Comparison of ENCODE assay signal across 1 cellular context in the genomic region with DNA sequence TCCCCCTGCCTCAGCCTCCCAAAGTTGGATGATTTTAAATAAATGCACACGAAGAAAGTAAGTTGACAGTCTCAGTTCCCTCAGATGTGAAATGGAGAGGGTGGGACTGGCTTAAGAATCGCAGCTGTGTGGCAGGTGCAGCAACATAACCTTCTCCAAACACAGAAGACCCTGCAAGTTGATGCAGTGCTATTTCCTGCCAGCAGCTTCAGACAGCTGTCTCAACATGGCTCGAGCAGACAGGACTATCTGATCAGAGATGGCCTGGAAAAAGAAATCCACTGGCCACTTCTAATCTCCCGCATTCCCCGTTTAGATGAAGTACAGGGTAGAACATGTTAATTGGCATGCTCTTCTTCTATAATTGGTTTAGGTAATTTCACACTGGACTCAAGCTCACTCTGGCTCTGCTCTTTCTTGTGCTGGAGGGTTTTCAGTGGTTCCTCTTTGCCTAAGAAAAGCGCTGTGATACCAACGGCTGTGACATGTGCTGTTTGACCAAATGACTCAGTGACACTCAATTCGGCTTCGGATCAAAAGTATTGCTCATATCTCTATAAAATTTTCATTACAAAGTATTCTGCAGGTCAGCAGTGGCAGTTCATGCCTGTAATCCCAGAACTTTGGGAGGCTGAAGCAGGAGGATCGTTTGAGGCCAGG.
TF ChIP-seq lines count a peak whose summit lies in the region.

No MANE protein-coding gene starts in this region.

TF ChIP-seq in GM12878, 131 proteins besides CTCF, POLR2A, EP300 and RAD21 (continued from another document and continues in another):
- TF ChIP-seq MEF2A (IDR thresholded peaks at IDR 0.05; ENCODE audit: insufficient read depth, low read depth, low read length) (no peak), JUNB (IDR thresholded peaks at IDR 0.05) (peak; percentile 65), ZNF274 (IDR thresholded peaks at IDR 0.05; ENCODE audit: insufficient read depth, insufficient read length) (no peak), PAX5 (IDR thresholded peaks at IDR 0.05; ENCODE audit: borderline replicate concordance, low read depth, low read length) (peak; percentile 51; the same call in 1 of the 2 replicates), SREBF1 (IDR thresholded peaks at IDR 0.05; ENCODE audit: low read length) (no peak), FOXK2 (IDR thresholded peaks at IDR 0.05) (no peak), ZSCAN29 (IDR thresholded peaks at IDR 0.05) (no peak), BRCA1 (IDR thresholded peaks at IDR 0.05; ENCODE audit: low read depth, low read length) (no peak), ZZZ3 (IDR thresholded peaks at IDR 0.05; ENCODE audit: control insufficient read depth, insufficient read length, low read depth) (no peak), SUPT20H (IDR thresholded peaks at IDR 0.05; ENCODE audit: borderline replicate concordance, control insufficient read depth, low read depth, low read length) (no peak), HDGF (IDR thresholded peaks at IDR 0.05) (no peak), YY1 (IDR thresholded peaks at IDR 0.05; ENCODE audit: low read depth, low read length) (peak; percentile 38; the same call in 1 of the 2 replicates), FOXM1 (IDR thresholded peaks at IDR 0.05; ENCODE audit: low read depth, low read length) (peak; percentile 21; the same call in 1 of the 2 replicates), NBN (IDR thresholded peaks at IDR 0.05) (no peak), GATAD2B (conservative IDR thresholded peaks at IDR 0.05; ENCODE audit: low read depth) (no peak), NFIC (IDR thresholded peaks at IDR 0.05; ENCODE audit: low read depth, low read length) (peak; percentile 51; the same call in 1 of the 2 replicates), LARP7 (IDR thresholded peaks at IDR 0.05) (no peak), STAT3 (IDR thresholded peaks at IDR 0.05; ENCODE audit: low read depth, low read length) (no peak), IKZF2 (IDR thresholded peaks at IDR 0.05) (peak; percentile 15 to 47; a peak in 1 of 4 replicates), ASH2L (IDR thresholded peaks at IDR 0.05; ENCODE audit: borderline replicate concordance, low read depth) (no peak), POLR2AphosphoS2 (IDR thresholded peaks at IDR 0.05; ENCODE audit: low read depth, low read length) (no peak), RAD51 (IDR thresholded peaks at IDR 0.05) (no peak), GABPA (IDR thresholded peaks at IDR 0.05; ENCODE audit: low read depth) (no peak), MEF2B (IDR thresholded peaks at IDR 0.05; ENCODE audit: partially characterized antibody, poor library complexity, severe bottlenecking) (no peak), SMAD5 (IDR thresholded peaks at IDR 0.05; ENCODE audit: low read depth) (0 out of 2 replicates have a peak, but pooled peaks have one; percentile 55), SIX5 (IDR thresholded peaks at IDR 0.05; ENCODE audit: low read depth, low read length, severe bottlenecking) (no peak), ZNF384 (IDR thresholded peaks at IDR 0.05; ENCODE audit: borderline replicate concordance, low read depth, low read length) (no peak), ZNF24 (IDR thresholded peaks at IDR 0.05) (no peak), STAT1 (conservative IDR thresholded peaks at IDR 0.05) (no peak), SUZ12 (IDR thresholded peaks at IDR 0.05; ENCODE audit: unreplicated experiment) (no peak), RUNX3 (IDR thresholded peaks at IDR 0.05; ENCODE audit: low read length) (0 out of 2 replicates have a peak, but pooled peaks have one; percentile 33), TBL1XR1 (IDR thresholded peaks at IDR 0.05; ENCODE audit: low read depth, low read length) (no peak), KAT2A (conservative IDR thresholded peaks at IDR 0.05; ENCODE audit: control insufficient read depth, low read depth, low read length) (no peak), EED (IDR thresholded peaks at IDR 0.05; ENCODE audit: low read depth) (no peak), PML (IDR thresholded peaks at IDR 0.05; ENCODE audit: low read length) (peak; percentile 69), EGR1 (IDR thresholded peaks at IDR 0.05; ENCODE audit: borderline replicate concordance in 1 of 2, low read depth in 2 of 2, low read length in 2 of 2) (no peak), EZH2 (IDR thresholded peaks at IDR 0.05; ENCODE audit: borderline replicate concordance, control insufficient read depth, low read depth, low read length) (no peak), BHLHE40 (IDR thresholded peaks at IDR 0.05; ENCODE audit: borderline replicate concordance in 1 of 2, low read depth in 2 of 2, low read length in 1 of 2) (peak in 1 of 2 experiments; percentile 20; a peak in 1 of 4 replicates), SREBF2 (IDR thresholded peaks at IDR 0.05; ENCODE audit: low read length) (no peak), ETV6 (conservative IDR thresholded peaks at IDR 0.05 in 1 of 2, IDR thresholded peaks at IDR 0.05 in 1 of 2; ENCODE audit: borderline replicate concordance in 1 of 2, low read depth in 1 of 2) (0 out of 4 replicates have a peak, but pooled peaks of 1 of the 2 experiments have one; percentile 25), NR2C2 (IDR thresholded peaks at IDR 0.05; ENCODE audit: borderline replicate concordance, control insufficient read depth, insufficient read length, low read depth) (no peak), SMC3 (IDR thresholded peaks at IDR 0.05; ENCODE audit: borderline replicate concordance, low read length) (no peak), POLR2AphosphoS5 (IDR thresholded peaks at IDR 0.05; ENCODE audit: low read length) (peak; percentile 61), DPF2 (IDR thresholded peaks at IDR 0.05) (peak; percentile 42; the same call in 1 of the 2 replicates), RCOR1 (conservative IDR thresholded peaks at IDR 0.05; ENCODE audit: low read depth, low read length) (no peak)
- TF ChIP-seq, protein P1, sequence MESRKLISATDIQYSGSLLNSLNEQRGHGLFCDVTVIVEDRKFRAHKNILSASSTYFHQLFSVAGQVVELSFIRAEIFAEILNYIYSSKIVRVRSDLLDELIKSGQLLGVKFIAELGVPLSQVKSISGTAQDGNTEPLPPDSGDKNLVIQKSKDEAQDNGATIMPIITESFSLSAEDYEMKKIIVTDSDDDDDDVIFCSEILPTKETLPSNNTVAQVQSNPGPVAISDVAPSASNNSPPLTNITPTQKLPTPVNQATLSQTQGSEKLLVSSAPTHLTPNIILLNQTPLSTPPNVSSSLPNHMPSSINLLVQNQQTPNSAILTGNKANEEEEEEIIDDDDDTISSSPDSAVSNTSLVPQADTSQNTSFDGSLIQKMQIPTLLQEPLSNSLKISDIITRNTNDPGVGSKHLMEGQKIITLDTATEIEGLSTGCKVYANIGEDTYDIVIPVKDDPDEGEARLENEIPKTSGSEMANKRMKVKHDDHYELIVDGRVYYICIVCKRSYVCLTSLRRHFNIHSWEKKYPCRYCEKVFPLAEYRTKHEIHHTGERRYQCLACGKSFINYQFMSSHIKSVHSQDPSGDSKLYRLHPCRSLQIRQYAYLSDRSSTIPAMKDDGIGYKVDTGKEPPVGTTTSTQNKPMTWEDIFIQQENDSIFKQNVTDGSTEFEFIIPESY (IDR thresholded peaks at IDR 0.05): no peak
- TF ChIP-seq, protein P2, sequence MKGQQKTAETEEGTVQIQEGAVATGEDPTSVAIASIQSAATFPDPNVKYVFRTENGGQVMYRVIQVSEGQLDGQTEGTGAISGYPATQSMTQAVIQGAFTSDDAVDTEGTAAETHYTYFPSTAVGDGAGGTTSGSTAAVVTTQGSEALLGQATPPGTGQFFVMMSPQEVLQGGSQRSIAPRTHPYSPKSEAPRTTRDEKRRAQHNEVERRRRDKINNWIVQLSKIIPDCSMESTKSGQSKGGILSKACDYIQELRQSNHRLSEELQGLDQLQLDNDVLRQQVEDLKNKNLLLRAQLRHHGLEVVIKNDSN (IDR thresholded peaks at IDR 0.05; ENCODE audit: borderline replicate concordance, extremely low read length, insufficient read depth, low read depth, low read length): no peak
- TF ChIP-seq, protein P3, sequence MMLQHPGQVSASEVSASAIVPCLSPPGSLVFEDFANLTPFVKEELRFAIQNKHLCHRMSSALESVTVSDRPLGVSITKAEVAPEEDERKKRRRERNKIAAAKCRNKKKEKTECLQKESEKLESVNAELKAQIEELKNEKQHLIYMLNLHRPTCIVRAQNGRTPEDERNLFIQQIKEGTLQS (IDR thresholded peaks at IDR 0.05; ENCODE audit: borderline replicate concordance, extremely low read depth, low read depth, low read length): no peak
- TF ChIP-seq, protein P4, sequence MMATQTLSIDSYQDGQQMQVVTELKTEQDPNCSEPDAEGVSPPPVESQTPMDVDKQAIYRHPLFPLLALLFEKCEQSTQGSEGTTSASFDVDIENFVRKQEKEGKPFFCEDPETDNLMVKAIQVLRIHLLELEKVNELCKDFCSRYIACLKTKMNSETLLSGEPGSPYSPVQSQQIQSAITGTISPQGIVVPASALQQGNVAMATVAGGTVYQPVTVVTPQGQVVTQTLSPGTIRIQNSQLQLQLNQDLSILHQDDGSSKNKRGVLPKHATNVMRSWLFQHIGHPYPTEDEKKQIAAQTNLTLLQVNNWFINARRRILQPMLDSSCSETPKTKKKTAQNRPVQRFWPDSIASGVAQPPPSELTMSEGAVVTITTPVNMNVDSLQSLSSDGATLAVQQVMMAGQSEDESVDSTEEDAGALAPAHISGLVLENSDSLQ (IDR thresholded peaks at IDR 0.05): no peak
- TF ChIP-seq, protein P5, sequence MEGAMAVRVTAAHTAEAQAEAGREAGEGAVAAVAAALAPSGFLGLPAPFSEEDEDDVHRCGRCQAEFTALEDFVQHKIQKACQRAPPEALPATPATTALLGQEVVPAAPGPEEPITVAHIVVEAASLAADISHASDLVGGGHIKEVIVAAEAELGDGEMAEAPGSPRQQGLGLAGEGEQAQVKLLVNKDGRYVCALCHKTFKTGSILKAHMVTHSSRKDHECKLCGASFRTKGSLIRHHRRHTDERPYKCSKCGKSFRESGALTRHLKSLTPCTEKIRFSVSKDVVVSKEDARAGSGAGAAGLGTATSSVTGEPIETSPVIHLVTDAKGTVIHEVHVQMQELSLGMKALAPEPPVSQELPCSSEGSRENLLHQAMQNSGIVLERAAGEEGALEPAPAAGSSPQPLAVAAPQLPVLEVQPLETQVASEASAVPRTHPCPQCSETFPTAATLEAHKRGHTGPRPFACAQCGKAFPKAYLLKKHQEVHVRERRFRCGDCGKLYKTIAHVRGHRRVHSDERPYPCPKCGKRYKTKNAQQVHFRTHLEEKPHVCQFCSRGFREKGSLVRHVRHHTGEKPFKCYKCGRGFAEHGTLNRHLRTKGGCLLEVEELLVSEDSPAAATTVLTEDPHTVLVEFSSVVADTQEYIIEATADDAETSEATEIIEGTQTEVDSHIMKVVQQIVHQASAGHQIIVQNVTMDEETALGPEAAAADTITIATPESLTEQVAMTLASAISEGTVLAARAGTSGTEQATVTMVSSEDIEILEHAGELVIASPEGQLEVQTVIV (IDR thresholded peaks at IDR 0.05; ENCODE audit: borderline replicate concordance, partially characterized antibody): no peak
- TF ChIP-seq, protein P6, sequence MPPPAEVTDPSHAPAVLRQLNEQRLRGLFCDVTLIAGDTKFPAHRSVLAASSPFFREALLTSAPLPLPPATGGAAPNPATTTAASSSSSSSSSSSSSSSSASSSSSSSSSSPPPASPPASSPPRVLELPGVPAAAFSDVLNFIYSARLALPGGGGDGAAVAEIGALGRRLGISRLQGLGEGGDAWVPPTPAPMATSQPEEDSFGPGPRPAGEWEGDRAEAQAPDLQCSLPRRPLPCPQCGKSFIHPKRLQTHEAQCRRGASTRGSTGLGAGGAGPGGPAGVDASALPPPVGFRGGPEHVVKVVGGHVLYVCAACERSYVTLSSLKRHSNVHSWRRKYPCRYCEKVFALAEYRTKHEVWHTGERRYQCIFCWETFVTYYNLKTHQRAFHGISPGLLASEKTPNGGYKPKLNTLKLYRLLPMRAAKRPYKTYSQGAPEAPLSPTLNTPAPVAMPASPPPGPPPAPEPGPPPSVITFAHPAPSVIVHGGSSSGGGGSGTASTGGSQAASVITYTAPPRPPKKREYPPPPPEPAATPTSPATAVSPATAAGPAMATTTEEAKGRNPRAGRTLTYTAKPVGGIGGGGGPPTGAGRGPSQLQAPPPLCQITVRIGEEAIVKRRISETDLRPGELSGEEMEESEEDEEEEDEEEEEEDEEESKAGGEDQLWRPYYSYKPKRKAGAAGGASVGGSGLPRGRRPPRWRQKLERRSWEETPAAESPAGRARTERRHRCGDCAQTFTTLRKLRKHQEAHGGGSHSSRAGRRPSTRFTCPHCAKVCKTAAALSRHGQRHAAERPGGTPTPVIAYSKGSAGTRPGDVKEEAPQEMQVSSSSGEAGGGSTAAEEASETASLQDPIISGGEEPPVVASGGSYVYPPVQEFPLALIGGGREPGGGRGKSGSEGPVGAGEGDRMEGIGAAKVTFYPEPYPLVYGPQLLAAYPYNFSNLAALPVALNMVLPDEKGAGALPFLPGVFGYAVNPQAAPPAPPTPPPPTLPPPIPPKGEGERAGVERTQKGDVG (CRISPR knock-in tag; IDR thresholded peaks at IDR 0.05): no peak
- TF ChIP-seq, protein P7, sequence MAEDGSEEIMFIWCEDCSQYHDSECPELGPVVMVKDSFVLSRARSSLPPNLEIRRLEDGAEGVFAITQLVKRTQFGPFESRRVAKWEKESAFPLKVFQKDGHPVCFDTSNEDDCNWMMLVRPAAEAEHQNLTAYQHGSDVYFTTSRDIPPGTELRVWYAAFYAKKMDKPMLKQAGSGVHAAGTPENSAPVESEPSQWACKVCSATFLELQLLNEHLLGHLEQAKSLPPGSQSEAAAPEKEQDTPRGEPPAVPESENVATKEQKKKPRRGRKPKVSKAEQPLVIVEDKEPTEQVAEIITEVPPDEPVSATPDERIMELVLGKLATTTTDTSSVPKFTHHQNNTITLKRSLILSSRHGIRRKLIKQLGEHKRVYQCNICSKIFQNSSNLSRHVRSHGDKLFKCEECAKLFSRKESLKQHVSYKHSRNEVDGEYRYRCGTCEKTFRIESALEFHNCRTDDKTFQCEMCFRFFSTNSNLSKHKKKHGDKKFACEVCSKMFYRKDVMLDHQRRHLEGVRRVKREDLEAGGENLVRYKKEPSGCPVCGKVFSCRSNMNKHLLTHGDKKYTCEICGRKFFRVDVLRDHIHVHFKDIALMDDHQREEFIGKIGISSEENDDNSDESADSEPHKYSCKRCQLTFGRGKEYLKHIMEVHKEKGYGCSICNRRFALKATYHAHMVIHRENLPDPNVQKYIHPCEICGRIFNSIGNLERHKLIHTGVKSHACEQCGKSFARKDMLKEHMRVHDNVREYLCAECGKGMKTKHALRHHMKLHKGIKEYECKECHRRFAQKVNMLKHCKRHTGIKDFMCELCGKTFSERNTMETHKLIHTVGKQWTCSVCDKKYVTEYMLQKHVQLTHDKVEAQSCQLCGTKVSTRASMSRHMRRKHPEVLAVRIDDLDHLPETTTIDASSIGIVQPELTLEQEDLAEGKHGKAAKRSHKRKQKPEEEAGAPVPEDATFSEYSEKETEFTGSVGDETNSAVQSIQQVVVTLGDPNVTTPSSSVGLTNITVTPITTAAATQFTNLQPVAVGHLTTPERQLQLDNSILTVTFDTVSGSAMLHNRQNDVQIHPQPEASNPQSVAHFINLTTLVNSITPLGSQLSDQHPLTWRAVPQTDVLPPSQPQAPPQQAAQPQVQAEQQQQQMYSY (CRISPR knock-in tag; IDR thresholded peaks at IDR 0.05): no peak
- TF ChIP-seq, protein P8, sequence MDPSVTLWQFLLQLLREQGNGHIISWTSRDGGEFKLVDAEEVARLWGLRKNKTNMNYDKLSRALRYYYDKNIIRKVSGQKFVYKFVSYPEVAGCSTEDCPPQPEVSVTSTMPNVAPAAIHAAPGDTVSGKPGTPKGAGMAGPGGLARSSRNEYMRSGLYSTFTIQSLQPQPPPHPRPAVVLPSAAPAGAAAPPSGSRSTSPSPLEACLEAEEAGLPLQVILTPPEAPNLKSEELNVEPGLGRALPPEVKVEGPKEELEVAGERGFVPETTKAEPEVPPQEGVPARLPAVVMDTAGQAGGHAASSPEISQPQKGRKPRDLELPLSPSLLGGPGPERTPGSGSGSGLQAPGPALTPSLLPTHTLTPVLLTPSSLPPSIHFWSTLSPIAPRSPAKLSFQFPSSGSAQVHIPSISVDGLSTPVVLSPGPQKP (IDR thresholded peaks at IDR 0.05; ENCODE audit: low read depth, low read length): no peak
